8 cellular contexts compared by ENCODE assay signal in genomic region chr7:26864309-26865093, GRCh38. TPM values are rescaled to one million over a fixed set of nuclear protein-coding genes. Genes with fewer than 3 reads are reported as not detected.
DNase-seq lines count a peak whose midpoint lies in the region; ATAC-seq and TF ChIP-seq lines count a peak whose summit lies in the region.

A gene with protein sequence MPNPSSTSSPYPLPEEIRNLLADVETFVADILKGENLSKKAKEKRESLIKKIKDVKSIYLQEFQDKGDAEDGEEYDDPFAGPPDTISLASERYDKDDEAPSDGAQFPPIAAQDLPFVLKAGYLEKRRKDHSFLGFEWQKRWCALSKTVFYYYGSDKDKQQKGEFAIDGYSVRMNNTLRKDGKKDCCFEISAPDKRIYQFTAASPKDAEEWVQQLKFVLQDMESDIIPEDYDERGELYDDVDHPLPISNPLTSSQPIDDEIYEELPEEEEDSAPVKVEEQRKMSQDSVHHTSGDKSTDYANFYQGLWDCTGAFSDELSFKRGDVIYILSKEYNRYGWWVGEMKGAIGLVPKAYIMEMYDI (minus strand): TSS chr7:26864590. CDS start chr7:26864429, 161 bp downstream.

- H3K79me2 ChIP-seq in parathyroid adenoma, result no peaks in the 10 kb centered on the region

- TF ChIP-seq EP300 in tibial nerve (IDR thresholded peaks at IDR 0.05), result peak; percentile 47 to 98

- peak; percentile 85 to 90 for TF ChIP-seq POLR2A in tibial nerve (IDR thresholded peaks at IDR 0.05)

- DNase-seq in NCI-H1092 treated with DMSO at 0.1 percent for 48 hours (lab: John Stamatoyannopoulos, UW) (peak; percentile 100), SW480 (ENCODE audit: low spot score) (peak; percentile 99), cardiac muscle cell (ENCODE audit: low read depth in 1 of 2, low spot score in 1 of 2) (peak; percentile 97 to 99), tibial nerve (ENCODE audit: low spot score in 2 of 2) (peak; percentile 97)

- TF ChIP-seq CTCF in cardiac muscle cell (IDR thresholded peaks at IDR 0.05; ENCODE audit: low read depth, low read length) (no peak), parathyroid adenoma (IDR thresholded peaks at IDR 0.05) (no peak), tibial nerve (IDR thresholded peaks at IDR 0.05) (peak in 1 of 5 experiments; percentile 26)

- no peaks in the 10 kb centered on the region for H3K36me3 ChIP-seq in cardiac muscle cell
- no peaks in the 10 kb centered on the region for H3K36me3 ChIP-seq in parathyroid adenoma (ENCODE audit: control insufficient read depth, insufficient read depth, low read length)
- H3K36me3 ChIP-seq in tibial nerve, result no peaks in the 10 kb centered on the region

- ATAC-seq in HG02571 (IDR thresholded peaks at IDR 0.05; ENCODE audit: unreplicated experiment), result peak; percentile 92

- peaks cover 68% of the 10 kb centered on the region for H3K27me3 ChIP-seq in cardiac muscle cell
- H3K27me3 ChIP-seq in parathyroid adenoma (ENCODE audit: control insufficient read depth, insufficient read depth, low read length), result no peaks in the 10 kb centered on the region
- no peaks in the 10 kb centered on the region for H3K27me3 ChIP-seq in tibial nerve

- peak within 1 kb of the TSS; percentile 96 for H2AFZ ChIP-seq in parathyroid adenoma

- no peaks in the 10 kb centered on the region for H3K9me3 ChIP-seq in cardiac muscle cell (ENCODE audit: low read depth)
- H3K9me3 ChIP-seq in parathyroid adenoma (ENCODE audit: control insufficient read depth, low read length), result no peaks in the 10 kb centered on the region
- H3K9me3 ChIP-seq in tibial nerve, result no peaks in the 10 kb centered on the region

- H3K9ac ChIP-seq in parathyroid adenoma, result peak within 1 kb of the TSS; percentile 82

- H3K4me1 ChIP-seq in cardiac muscle cell (ENCODE audit: low read depth), result no peaks in the 10 kb centered on the region
- H3K4me1 ChIP-seq in parathyroid adenoma, result no peaks in the 10 kb centered on the region
- H3K4me1 ChIP-seq in tibial nerve, result peaks cover 0 to 24% (median 6%) of the 10 kb centered on the region in 4 donors

- peak within 1 kb of the TSS; percentile 87 for H3K4me2 ChIP-seq in parathyroid adenoma (ENCODE audit: low read length)

- H3K27ac ChIP-seq in adipose tissue (ENCODE audit: low read depth, low read length) (peak within 1 kb of the TSS; percentile 85), cardiac muscle cell (no peak within 1 kb of the TSS), parathyroid adenoma (peak within 1 kb of the TSS; percentile 87), tibial nerve (peak within 1 kb of the TSS; percentile 82 to 94 (median 92))

- WGBS in adipose tissue, 3 donors, result 0 to 1% (median 1%) methylated on average over 52 of the region's 52 CpGs
- 1% methylated on average over 51 to 52 of the region's 52 CpGs for WGBS in tibial nerve, 2 donors

- H3K4me3 ChIP-seq in GM08714 (ENCODE audit: low read length), result peak within 1 kb of the TSS; percentile 86
- H3K4me3 ChIP-seq in cardiac muscle cell, result peak within 1 kb of the TSS; percentile 53
- peak within 1 kb of the TSS; percentile 96 for H3K4me3 ChIP-seq in parathyroid adenoma (ENCODE audit: low read depth, low read length)
- H3K4me3 ChIP-seq in tibial nerve, result peak within 1 kb of the TSS; percentile 71 to 88 (median 78)

RNA-seq across cellular contexts. Expression of the gene that starts here (rescaled TPM):
- polyA plus RNA-seq in adipose tissue (10 to 100 TPM in 2 of 3 donors, 1 to 10 TPM in 1; 4.2 to 27.9 (median 18.1) TPM), cardiac muscle cell (1.2 and 2.8 TPM in 2 replicates)
- total RNA-seq in cardiac muscle cell (0.81 and 1.2 TPM in 2 replicates), tibial nerve (10 to 100 TPM; 14.1 to 33.7 (median 27.6) TPM)
